Comparison of ENCODE assay signal across 19 cellular contexts in genomic region chr11:116991491-116991890, GRCh38.
"Had no signal": no experiment of that assay in that cellular context is flagged by ENCODE, and none has a peak within 500 bp of the region (broad histone marks: within the 10 kb centered on the region; RNA-seq: fewer than 3 reads in every experiment).

No MANE protein-coding gene starts in this region.

- DNase-seq: activated CD4-positive, alpha-beta T cell treated with anti-CD3 and anti-CD28 coated beads for 36 hours; activated CD4-positive, alpha-beta T cell treated with anti-CD3 and anti-CD28 coated beads, Interleukin-2, amount 50 U/mL, for 48 hours; activated naive CD4-positive, alpha-beta T cell; activated T-cell treated with anti-CD3 and anti-CD28 coated beads for 4 hours; brain microvascular endothelial cell; central memory CD4-positive, alpha-beta T cell; effector CD4-positive, alpha-beta T cell; heart left ventricle; left lung; sigmoid colon; stimulated activated CD4-positive, alpha-beta T cell treated with anti-CD3 and anti-CD28 coated beads, Interleukin-4, amount 100 ng/mL, for 24 hours; stimulated activated naive B cell treated with anti-CD40 and anti-IgM and Interleukin-4, amounts not matched to agents 10 μg/mL and 1 μg/mL and 100 μg/mL, for 72 hours; SW 1271; upper lobe of left lung had no signal

- ATAC-seq: activated CD4-positive, alpha-beta T cell treated with anti-CD3 and anti-CD28 coated beads for 36 hours; activated T-helper 17 cell treated with anti-CD3 and anti-CD28 coated beads, Interleukin-2, amount 50 U/mL, for 72 hours; esophagus mucosa; gastroesophageal sphincter; heart left ventricle; left lung; stimulated activated naive B cell treated with anti-CD40 and anti-IgM and Interleukin-4, amounts not matched to agents 10 μg/mL and 1 μg/mL and 100 μg/mL, for 72 hours had no signal

- H3K27me3 Mint-ChIP-seq: activated CD4-positive, alpha-beta T cell treated with anti-CD3 and anti-CD28 coated beads for 36 hours; activated T-helper 17 cell treated with anti-CD3 and anti-CD28 coated beads, Interleukin-2, amount 50 U/mL, for 72 hours; stimulated activated naive B cell treated with anti-CD40 and anti-IgM and Interleukin-4, amounts not matched to agents 10 μg/mL and 1 μg/mL and 100 μg/mL, for 72 hours had no signal

- H3K9me3 Mint-ChIP-seq: activated T-helper 17 cell treated with anti-CD3 and anti-CD28 coated beads, Interleukin-2, amount 50 U/mL, for 72 hours; stimulated activated naive B cell treated with anti-CD40 and anti-IgM and Interleukin-4, amounts not matched to agents 10 μg/mL and 1 μg/mL and 100 μg/mL, for 72 hours; T-helper 2 cell treated with Interferon-gamma antibody and Interleukin-4, amounts not matched to agents 5 μg/mL and 100 μg/mL, for 36 hours had no signal

- H3K27ac Mint-ChIP-seq: activated CD4-positive, alpha-beta T cell treated with anti-CD3 and anti-CD28 coated beads for 36 hours; stimulated activated naive B cell treated with anti-CD40 and anti-IgM and Interleukin-4, amounts not matched to agents 10 μg/mL and 1 μg/mL and 100 μg/mL, for 72 hours; T-helper 2 cell treated with Interferon-gamma antibody and Interleukin-4, amounts not matched to agents 5 μg/mL and 100 μg/mL, for 36 hours had no signal

- H3K4me3 Mint-ChIP-seq: activated CD4-positive, alpha-beta T cell treated with anti-CD3 and anti-CD28 coated beads for 36 hours; activated T-helper 17 cell treated with anti-CD3 and anti-CD28 coated beads, Interleukin-2, amount 50 U/mL, for 72 hours; stimulated activated naive B cell treated with anti-CD40 and anti-IgM and Interleukin-4, amounts not matched to agents 10 μg/mL and 1 μg/mL and 100 μg/mL, for 72 hours; T-helper 2 cell treated with Interferon-gamma antibody and Interleukin-4, amounts not matched to agents 5 μg/mL and 100 μg/mL, for 36 hours had no signal

- H3K9me3 ChIP-seq: gastroesophageal sphincter, heart left ventricle, left lung, sigmoid colon, thoracic aorta, upper lobe of left lung had no signal
